In genomic region chr11:72971611-72972010, GRCh38 we compare ENCODE assay signal across 1 cellular context.
TF ChIP-seq lines count a peak whose summit lies in the region.

No MANE protein-coding gene starts in this region.

TF ChIP-seq in GM12878, 131 proteins besides CTCF, POLR2A, EP300 and RAD21 (continued from another document):
- TF ChIP-seq, protein P1, sequence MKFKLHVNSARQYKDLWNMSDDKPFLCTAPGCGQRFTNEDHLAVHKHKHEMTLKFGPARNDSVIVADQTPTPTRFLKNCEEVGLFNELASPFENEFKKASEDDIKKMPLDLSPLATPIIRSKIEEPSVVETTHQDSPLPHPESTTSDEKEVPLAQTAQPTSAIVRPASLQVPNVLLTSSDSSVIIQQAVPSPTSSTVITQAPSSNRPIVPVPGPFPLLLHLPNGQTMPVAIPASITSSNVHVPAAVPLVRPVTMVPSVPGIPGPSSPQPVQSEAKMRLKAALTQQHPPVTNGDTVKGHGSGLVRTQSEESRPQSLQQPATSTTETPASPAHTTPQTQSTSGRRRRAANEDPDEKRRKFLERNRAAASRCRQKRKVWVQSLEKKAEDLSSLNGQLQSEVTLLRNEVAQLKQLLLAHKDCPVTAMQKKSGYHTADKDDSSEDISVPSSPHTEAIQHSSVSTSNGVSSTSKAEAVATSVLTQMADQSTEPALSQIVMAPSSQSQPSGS (IDR thresholded peaks at IDR 0.05; ENCODE audit: low read length) = no peak
- TF ChIP-seq NFYA (IDR thresholded peaks at IDR 0.05; ENCODE audit: borderline replicate concordance, low read depth, low read length) (no peak), RBBP5 (conservative IDR thresholded peaks at IDR 0.05) (no peak), MYB (IDR thresholded peaks at IDR 0.05; ENCODE audit: borderline replicate concordance, low read depth, low read length) (no peak), TCF7 (IDR thresholded peaks at IDR 0.05; ENCODE audit: borderline replicate concordance) (no peak), SIN3A (IDR thresholded peaks at IDR 0.05; ENCODE audit: low read depth, low read length) (no peak), PAX5 (IDR thresholded peaks at IDR 0.05; ENCODE audit: borderline replicate concordance, low read depth, low read length) (no peak), ZSCAN29 (IDR thresholded peaks at IDR 0.05) (no peak), CBX3 (IDR thresholded peaks at IDR 0.05; ENCODE audit: borderline replicate concordance, low read depth) (no peak), NFXL1 (IDR thresholded peaks at IDR 0.05; ENCODE audit: borderline replicate concordance) (no peak), MTA2 (IDR thresholded peaks at IDR 0.05; ENCODE audit: low read depth) (no peak), BACH1 (IDR thresholded peaks at IDR 0.05; ENCODE audit: borderline replicate concordance) (no peak), SIX5 (IDR thresholded peaks at IDR 0.05; ENCODE audit: low read depth, low read length, severe bottlenecking) (no peak), EZH2 (IDR thresholded peaks at IDR 0.05; ENCODE audit: borderline replicate concordance, control insufficient read depth, low read depth, low read length) (no peak)
- TF ChIP-seq, protein P2, sequence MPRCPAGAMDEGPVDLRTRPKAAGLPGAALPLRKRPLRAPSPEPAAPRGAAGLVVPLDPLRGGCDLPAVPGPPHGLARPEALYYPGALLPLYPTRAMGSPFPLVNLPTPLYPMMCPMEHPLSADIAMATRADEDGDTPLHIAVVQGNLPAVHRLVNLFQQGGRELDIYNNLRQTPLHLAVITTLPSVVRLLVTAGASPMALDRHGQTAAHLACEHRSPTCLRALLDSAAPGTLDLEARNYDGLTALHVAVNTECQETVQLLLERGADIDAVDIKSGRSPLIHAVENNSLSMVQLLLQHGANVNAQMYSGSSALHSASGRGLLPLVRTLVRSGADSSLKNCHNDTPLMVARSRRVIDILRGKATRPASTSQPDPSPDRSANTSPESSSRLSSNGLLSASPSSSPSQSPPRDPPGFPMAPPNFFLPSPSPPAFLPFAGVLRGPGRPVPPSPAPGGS (IDR thresholded peaks at IDR 0.05; ENCODE audit: borderline replicate concordance, insufficient read depth, low read depth, low read length, poor library complexity, severe bottlenecking) = no peak
- TF ChIP-seq, protein P3, sequence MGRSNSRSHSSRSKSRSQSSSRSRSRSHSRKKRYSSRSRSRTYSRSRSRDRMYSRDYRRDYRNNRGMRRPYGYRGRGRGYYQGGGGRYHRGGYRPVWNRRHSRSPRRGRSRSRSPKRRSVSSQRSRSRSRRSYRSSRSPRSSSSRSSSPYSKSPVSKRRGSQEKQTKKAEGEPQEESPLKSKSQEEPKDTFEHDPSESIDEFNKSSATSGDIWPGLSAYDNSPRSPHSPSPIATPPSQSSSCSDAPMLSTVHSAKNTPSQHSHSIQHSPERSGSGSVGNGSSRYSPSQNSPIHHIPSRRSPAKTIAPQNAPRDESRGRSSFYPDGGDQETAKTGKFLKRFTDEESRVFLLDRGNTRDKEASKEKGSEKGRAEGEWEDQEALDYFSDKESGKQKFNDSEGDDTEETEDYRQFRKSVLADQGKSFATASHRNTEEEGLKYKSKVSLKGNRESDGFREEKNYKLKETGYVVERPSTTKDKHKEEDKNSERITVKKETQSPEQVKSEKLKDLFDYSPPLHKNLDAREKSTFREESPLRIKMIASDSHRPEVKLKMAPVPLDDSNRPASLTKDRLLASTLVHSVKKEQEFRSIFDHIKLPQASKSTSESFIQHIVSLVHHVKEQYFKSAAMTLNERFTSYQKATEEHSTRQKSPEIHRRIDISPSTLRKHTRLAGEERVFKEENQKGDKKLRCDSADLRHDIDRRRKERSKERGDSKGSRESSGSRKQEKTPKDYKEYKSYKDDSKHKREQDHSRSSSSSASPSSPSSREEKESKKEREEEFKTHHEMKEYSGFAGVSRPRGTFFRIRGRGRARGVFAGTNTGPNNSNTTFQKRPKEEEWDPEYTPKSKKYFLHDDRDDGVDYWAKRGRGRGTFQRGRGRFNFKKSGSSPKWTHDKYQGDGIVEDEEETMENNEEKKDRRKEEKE (IDR thresholded peaks at IDR 0.05) = no peak
- TF ChIP-seq, protein P4, sequence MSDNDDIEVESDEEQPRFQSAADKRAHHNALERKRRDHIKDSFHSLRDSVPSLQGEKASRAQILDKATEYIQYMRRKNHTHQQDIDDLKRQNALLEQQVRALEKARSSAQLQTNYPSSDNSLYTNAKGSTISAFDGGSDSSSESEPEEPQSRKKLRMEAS (IDR thresholded peaks at IDR 0.05; ENCODE audit: low read depth, low read length) = no peak
- TF ChIP-seq, protein P5, sequence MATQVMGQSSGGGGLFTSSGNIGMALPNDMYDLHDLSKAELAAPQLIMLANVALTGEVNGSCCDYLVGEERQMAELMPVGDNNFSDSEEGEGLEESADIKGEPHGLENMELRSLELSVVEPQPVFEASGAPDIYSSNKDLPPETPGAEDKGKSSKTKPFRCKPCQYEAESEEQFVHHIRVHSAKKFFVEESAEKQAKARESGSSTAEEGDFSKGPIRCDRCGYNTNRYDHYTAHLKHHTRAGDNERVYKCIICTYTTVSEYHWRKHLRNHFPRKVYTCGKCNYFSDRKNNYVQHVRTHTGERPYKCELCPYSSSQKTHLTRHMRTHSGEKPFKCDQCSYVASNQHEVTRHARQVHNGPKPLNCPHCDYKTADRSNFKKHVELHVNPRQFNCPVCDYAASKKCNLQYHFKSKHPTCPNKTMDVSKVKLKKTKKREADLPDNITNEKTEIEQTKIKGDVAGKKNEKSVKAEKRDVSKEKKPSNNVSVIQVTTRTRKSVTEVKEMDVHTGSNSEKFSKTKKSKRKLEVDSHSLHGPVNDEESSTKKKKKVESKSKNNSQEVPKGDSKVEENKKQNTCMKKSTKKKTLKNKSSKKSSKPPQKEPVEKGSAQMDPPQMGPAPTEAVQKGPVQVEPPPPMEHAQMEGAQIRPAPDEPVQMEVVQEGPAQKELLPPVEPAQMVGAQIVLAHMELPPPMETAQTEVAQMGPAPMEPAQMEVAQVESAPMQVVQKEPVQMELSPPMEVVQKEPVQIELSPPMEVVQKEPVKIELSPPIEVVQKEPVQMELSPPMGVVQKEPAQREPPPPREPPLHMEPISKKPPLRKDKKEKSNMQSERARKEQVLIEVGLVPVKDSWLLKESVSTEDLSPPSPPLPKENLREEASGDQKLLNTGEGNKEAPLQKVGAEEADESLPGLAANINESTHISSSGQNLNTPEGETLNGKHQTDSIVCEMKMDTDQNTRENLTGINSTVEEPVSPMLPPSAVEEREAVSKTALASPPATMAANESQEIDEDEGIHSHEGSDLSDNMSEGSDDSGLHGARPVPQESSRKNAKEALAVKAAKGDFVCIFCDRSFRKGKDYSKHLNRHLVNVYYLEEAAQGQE (IDR thresholded peaks at IDR 0.05; ENCODE audit: low read depth, low read length) = no peak
TF ChIP-seq in GM12878: peak in this region for 0.
